Comparison of ENCODE assay signal across 10 cellular contexts in the genomic region with DNA sequence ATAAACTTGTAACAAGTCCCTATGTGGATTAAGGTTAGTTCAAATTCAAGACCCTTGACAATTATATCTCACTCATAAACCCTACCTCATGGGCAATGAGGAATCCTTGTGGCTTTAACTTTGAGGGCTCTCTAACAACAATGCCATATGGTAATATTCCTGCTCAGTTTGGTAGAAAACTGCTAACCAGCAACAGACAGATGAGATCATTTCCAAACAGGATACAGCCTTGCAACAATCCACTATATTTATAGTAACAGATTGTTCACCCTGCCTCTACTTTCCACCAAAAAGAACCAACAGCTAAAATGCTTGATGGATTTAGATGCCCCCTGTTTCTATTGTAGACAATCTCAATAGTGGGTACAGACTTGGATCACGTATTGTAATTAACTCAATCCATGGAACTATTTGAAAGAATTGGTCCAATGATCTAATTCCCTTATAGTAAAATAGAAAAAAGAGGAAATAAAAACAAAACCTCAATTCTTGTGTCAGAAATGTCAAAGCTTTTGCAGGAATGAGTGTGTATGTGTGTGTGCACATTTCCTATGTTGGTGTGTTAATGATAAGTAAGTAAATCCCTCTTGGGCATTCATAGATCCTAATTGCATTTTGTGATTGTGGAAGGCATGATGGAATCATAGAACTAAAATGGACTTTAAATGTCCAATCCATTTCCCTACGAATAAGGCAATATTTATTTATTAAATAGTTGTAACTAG.
DNase-seq lines count a peak whose midpoint lies in the region; ATAC-seq and TF ChIP-seq lines count a peak whose summit lies in the region.
"Had no signal": no experiment of that assay in that cellular context is flagged by ENCODE, and none has a peak within 500 bp of the region (broad histone marks: within the 10 kb centered on the region; RNA-seq: fewer than 3 reads in every experiment).

No MANE protein-coding gene starts in this region.

- H3K27me3 Mint-ChIP-seq in immature natural killer cell (ENCODE audit: low read depth in 3 of 3) (no peaks in the 10 kb centered on the region), natural killer cell (ENCODE audit: low read depth in 2 of 2) (peaks cover 0 to 7% of the 10 kb centered on the region in 2 donors)
- H3K27me3 Mint-ChIP-seq: activated B cell treated with CpG ODN at 0.5 μM for 24 hours, IgD-negative memory B cell had no signal

- peaks cover 5 to 10% (median 5%) of the 10 kb centered on the region in 3 donors for H3K36me3 Mint-ChIP-seq in immature natural killer cell
- H3K36me3 Mint-ChIP-seq in natural killer cell: no peaks in the 10 kb centered on the region
- H3K36me3 Mint-ChIP-seq: IgD-negative memory B cell had no signal

- H3K27ac Mint-ChIP-seq in immature natural killer cell (no peak overlapping the region), natural killer cell (no peak overlapping the region)
- H3K27ac Mint-ChIP-seq: activated B cell treated with CpG ODN at 0.5 μM for 24 hours, IgD-negative memory B cell had no signal

- in situ Hi-C loops in KBM-7 (cut with MboI; ENCODE audit: low pct_unique_long_range_greater_than_20kb, low sequenced_read_pairs): no loop called here

- peaks cover 8 to 10% of the 10 kb centered on the region in 2 donors for H3K4me1 Mint-ChIP-seq in immature natural killer cell
- peaks cover 9 to 10% of the 10 kb centered on the region in 2 donors for H3K4me1 Mint-ChIP-seq in natural killer cell

- no peak overlapping the region for H3K4me3 Mint-ChIP-seq in immature natural killer cell
- H3K4me3 Mint-ChIP-seq in natural killer cell: no peak overlapping the region
- H3K4me3 Mint-ChIP-seq: activated B cell treated with CpG ODN at 0.5 μM for 24 hours, IgD-negative memory B cell had no signal

- intact Hi-C loops in left cardiac atrium (cut with DNase I) (no loop called here), natural killer cell (cut with micrococcal nuclease) (no loop called here)

- DNase-seq in Ammon's horn (ENCODE audit: low spot score) (peak; percentile 38), KBM-7 (peak; percentile 51), SKM-1 (lab: John Stamatoyannopoulos, UW; ENCODE audit: unreplicated experiment) (peak; percentile 77), left cardiac atrium (no peak), NCI-H1048 (lab: John Stamatoyannopoulos, UW) (no peak), NCI-H2227 (lab: John Stamatoyannopoulos, UW; ENCODE audit: unreplicated experiment) (no peak), immature natural killer cell (no peak), natural killer cell (no peak)
- DNase-seq: activated B cell treated with CpG ODN at 0.5 μM for 24 hours had no signal

- no peak for TF ChIP-seq CTCF in natural killer cell (IDR thresholded peaks at IDR 0.05)

- peak; percentile 34 to 64 for ATAC-seq in left cardiac atrium
- ATAC-seq in natural killer cell: no peak

- peaks cover 0 to 2% (median 0%) of the 10 kb centered on the region in 6 donors for H3K9me3 Mint-ChIP-seq in immature natural killer cell
- H3K9me3 Mint-ChIP-seq in natural killer cell: no peaks in the 10 kb centered on the region
- H3K9me3 Mint-ChIP-seq: activated B cell treated with CpG ODN at 0.5 μM for 24 hours had no signal

Comparison
In these comparisons a context has a peak if more than half of its experiments do, and no peak if none do; other contexts are left out.
1. DNase-seq: peak in Ammon's horn (single experiment), KBM-7 (single experiment) and SKM-1 (single experiment); none in left cardiac atrium (single experiment), NCI-H1048 (single experiment), NCI-H2227 (single experiment), immature natural killer cell (0 of 3) and natural killer cell (single experiment).
2. ATAC-seq: peak in left cardiac atrium (2 of 2); none in natural killer cell (0 of 3).